ENCODE assay signal across 23 cellular contexts in genomic region chr1:200784576-200784975, GRCh38. TPM values are rescaled to one million over a fixed set of nuclear protein-coding genes. Genes with fewer than 3 reads are reported as not detected.
DNase-seq lines count a peak whose midpoint lies in the region; ATAC-seq and TF ChIP-seq lines count a peak whose summit lies in the region.
"Had no signal": no experiment of that assay in that cellular context is flagged by ENCODE, and none has a peak within 500 bp of the region (broad histone marks: within the 10 kb centered on the region; RNA-seq: fewer than 3 reads in every experiment).

No MANE protein-coding gene starts in this region.

- no peak overlapping the region for H3K4me3 ChIP-seq in fibroblast of villous mesenchyme (ENCODE audit: low read depth, low read length)
- H3K4me3 ChIP-seq in CD4-positive, alpha-beta memory T cell (ENCODE audit: low read length in 2 of 2), result no peak overlapping the region
- H3K4me3 ChIP-seq: BLaER1, PC-9 had no signal

- H3K36me3 Mint-ChIP-seq in WTC11, result peaks cover 28% of the 10 kb centered on the region
- H3K36me3 Mint-ChIP-seq in CD4-positive, alpha-beta memory T cell, result peaks cover 5 to 35% of the 10 kb centered on the region in 2 donors

- peaks cover 20% of the 10 kb centered on the region for H3K9me3 Mint-ChIP-seq in WTC11
- H3K9me3 Mint-ChIP-seq in CD4-positive, alpha-beta memory T cell, result peaks cover 0 to 12% (median 3%) of the 10 kb centered on the region in 8 donors

- H3K9me3 ChIP-seq in CD4-positive, alpha-beta memory T cell (ENCODE audit: control insufficient read depth in 1 of 2, low read length in 2 of 2), result no peaks in the 10 kb centered on the region
- H3K9me3 ChIP-seq: Caco-2, SK-N-SH had no signal

- no peaks in the 10 kb centered on the region for H3K27me3 ChIP-seq in CD4-positive, alpha-beta memory T cell (ENCODE audit: insufficient read depth, low read length)
- H3K27me3 ChIP-seq: BLaER1 had no signal

- H3K27ac ChIP-seq in CD4-positive, alpha-beta memory T cell (ENCODE audit: low read depth, low read length), result no peak overlapping the region
- H3K27ac ChIP-seq: BLaER1, KMS-11, PC-9 had no signal

- CTCF ChIA-PET in WTC11 (lab: Charles Lee), result no interaction called here
- CTCF ChIA-PET in CD4-positive, alpha-beta memory T cell (lab: Charles Lee; ENCODE audit: partially characterized antibody), result no interaction called here

- peaks cover 13% of the 10 kb centered on the region for H3K4me1 Mint-ChIP-seq in WTC11
- peaks cover 0 to 6% (median under 1%) of the 10 kb centered on the region in 4 donors for H3K4me1 Mint-ChIP-seq in CD4-positive, alpha-beta memory T cell

- intact Hi-C loops in CD4-positive, alpha-beta memory T cell (cut with micrococcal nuclease), result no loop called here

- DNase-seq in HCEC 1CT (peak; percentile 40), WTC11 (ENCODE audit: low spot score) (no peak), fibroblast of villous mesenchyme (ENCODE audit: low read depth) (peak; percentile 46), NCI-H82 treated with DMSO at 0.1 percent for 48 hours (lab: John Stamatoyannopoulos, UW; ENCODE audit: unreplicated experiment) (no peak), NCI-H1092 treated with DMSO at 0.1 percent for 48 hours (lab: John Stamatoyannopoulos, UW) (no peak)
- DNase-seq in activated CD4-positive, CD25-positive, alpha-beta regulatory T cell (lab: John Stamatoyannopoulos, UW), result no peak
- DNase-seq in CD4-positive, alpha-beta memory T cell, result no peak
- DNase-seq: Caco-2; CD4-positive, alpha-beta T cell; DND-41; GDM1; NCI-H1417; NCI-H1694 treated with DMSO at 0.1 percent for 48 hours; NCI-H2081 treated with DMSO at 0.1 percent for 48 hours; NCI-H2171 treated with DMSO at 0.1 percent for 48 hours; NCI-H446 treated with DMSO at 0.1 percent for 48 hours; PC-9; RPMI8226; SHP77; SK-N-SH; T-helper 2 cell had no signal

- H3K27ac Mint-ChIP-seq in WTC11, result 0 out of 2 replicates have a peak overlapping the region, but pooled peaks have one; percentile 9
- no peak overlapping the region for H3K27ac Mint-ChIP-seq in CD4-positive, alpha-beta memory T cell
- H3K27ac Mint-ChIP-seq: CD4-positive, alpha-beta T cell had no signal

- H3K36me3 ChIP-seq in CD4-positive, alpha-beta memory T cell (ENCODE audit: insufficient read depth, low read length), result no peaks in the 10 kb centered on the region

- H3K4me1 ChIP-seq in CD4-positive, alpha-beta memory T cell (ENCODE audit: insufficient read depth, low read length), result no peaks in the 10 kb centered on the region
- H3K4me1 ChIP-seq: Caco-2 had no signal

- TF ChIP-seq CTCF in WTC11 (IDR thresholded peaks at IDR 0.05), result no peak
- no peak for TF ChIP-seq CTCF in fibroblast of villous mesenchyme (IDR thresholded peaks at IDR 0.05; ENCODE audit: insufficient read depth, low read depth, low read length)

- ATAC-seq in WTC11, result no peak

- POLR2A ChIA-PET in WTC11 (lab: Charles Lee), result no interaction called here
- POLR2A ChIA-PET in CD4-positive, alpha-beta memory T cell (lab: Charles Lee; ENCODE audit: partially characterized antibody), result no interaction called here

- H3K4me3 Mint-ChIP-seq in WTC11, result no peak overlapping the region
- no peak overlapping the region for H3K4me3 Mint-ChIP-seq in CD4-positive, alpha-beta memory T cell
- H3K4me3 Mint-ChIP-seq: CD4-positive, alpha-beta T cell had no signal

- no peaks in the 10 kb centered on the region for H3K27me3 Mint-ChIP-seq in WTC11 (ENCODE audit: low read depth)
- H3K27me3 Mint-ChIP-seq in CD4-positive, alpha-beta memory T cell, result no peaks in the 10 kb centered on the region
- H3K27me3 Mint-ChIP-seq: CD4-positive, alpha-beta T cell had no signal

TF ChIP-seq in WTC11, 78 proteins besides CTCF, POLR2A, EP300 and RAD21:
- TF ChIP-seq, protein P1, sequence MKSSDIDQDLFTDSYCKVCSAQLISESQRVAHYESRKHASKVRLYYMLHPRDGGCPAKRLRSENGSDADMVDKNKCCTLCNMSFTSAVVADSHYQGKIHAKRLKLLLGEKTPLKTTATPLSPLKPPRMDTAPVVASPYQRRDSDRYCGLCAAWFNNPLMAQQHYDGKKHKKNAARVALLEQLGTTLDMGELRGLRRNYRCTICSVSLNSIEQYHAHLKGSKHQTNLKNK (CRISPR knock-in tag; IDR thresholded peaks at IDR 0.05), result no peak
- no peak for TF ChIP-seq FOXP1 (CRISPR knock-in tag; IDR thresholded peaks at IDR 0.05; ENCODE audit: borderline replicate concordance)
- TF ChIP-seq GRHL2 (CRISPR knock-in tag; IDR thresholded peaks at IDR 0.05; ENCODE audit: insufficient replicate concordance, severe bottlenecking), result no peak
- no peak for TF ChIP-seq JAZF1 (CRISPR knock-in tag; IDR thresholded peaks at IDR 0.05)
- TF ChIP-seq ESRRA (CRISPR knock-in tag; IDR thresholded peaks at IDR 0.05; ENCODE audit: borderline replicate concordance), result no peak
- TF ChIP-seq ELF4 (CRISPR knock-in tag; IDR thresholded peaks at IDR 0.05; ENCODE audit: low read depth), result no peak

RNA-seq across cellular contexts. Expression of gene CAMSAP2, which starts 45.9 kb away (rescaled TPM):
- total RNA-seq in WTC11 (2021), result 18.1 to 20.7 TPM (median 19.0 TPM) in 3 replicates
- 44.8 and 55.7 TPM in 2 replicates for total RNA-seq in fibroblast of villous mesenchyme
- 1 to 10 TPM; 6.1 to 7.5 TPM for total RNA-seq in CD4-positive, alpha-beta memory T cell
- 1 to 10 TPM; 1.1 to 1.4 TPM for polyA plus RNA-seq in CD4-positive, alpha-beta memory T cell

Comparison
In these comparisons a context has a peak if more than half of its experiments do, and no peak if none do; other contexts are left out.
1. DNase-seq: peak in HCEC 1CT (single experiment) and fibroblast of villous mesenchyme (single experiment); none in WTC11 (single experiment), NCI-H82 treated with DMSO at 0.1 percent for 48 hours (single experiment), activated CD4-positive, CD25-positive, alpha-beta regulatory T cell (0 of 4), CD4-positive, alpha-beta memory T cell (0 of 5) and NCI-H1092 treated with DMSO at 0.1 percent for 48 hours (single experiment).